In the genomic region with DNA sequence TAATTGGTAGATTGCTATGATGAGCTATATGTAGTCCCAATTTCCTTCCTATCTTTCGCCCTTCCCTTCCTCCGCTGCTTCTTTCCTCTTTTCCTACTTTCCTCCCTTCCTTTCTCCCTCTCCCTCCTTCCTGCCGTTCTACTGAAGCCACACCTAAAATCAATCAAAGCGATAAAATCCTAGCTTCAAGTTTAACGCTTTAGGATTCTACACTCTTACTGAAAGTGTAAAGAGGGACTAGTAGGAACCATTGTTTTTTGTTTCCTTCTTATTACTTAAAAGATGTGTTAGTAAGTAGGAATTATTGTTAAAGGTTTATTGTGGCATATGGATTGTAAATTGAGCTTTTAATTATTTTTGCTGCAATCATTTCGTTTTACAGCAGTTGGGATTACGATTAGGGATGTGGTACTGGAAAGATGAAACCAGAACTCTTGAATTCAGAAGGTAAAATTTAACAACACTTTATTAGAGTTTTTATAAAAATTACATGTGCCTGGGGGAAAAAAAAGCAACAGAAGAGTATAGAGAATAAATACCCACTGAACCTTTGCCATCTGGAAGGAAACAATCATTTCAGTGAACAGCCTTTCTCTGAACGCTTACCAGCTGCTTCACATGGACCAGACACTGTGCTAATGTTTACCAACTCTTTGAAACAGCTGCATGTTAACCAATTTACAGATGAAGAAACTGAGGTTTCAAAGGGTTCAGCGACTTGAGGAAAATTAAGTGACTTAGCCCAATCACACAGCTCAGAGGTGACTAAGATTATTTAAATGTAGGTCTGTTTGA, we compare ENCODE assay signal across 9 cellular contexts. TPM values are rescaled to one million over a fixed set of nuclear protein-coding genes. Genes with fewer than 3 reads are reported as not detected.
DNase-seq lines count a peak whose midpoint lies in the region; ATAC-seq and TF ChIP-seq lines count a peak whose summit lies in the region.
"Had no signal": no experiment of that assay in that cellular context is flagged by ENCODE, and none has a peak within 500 bp of the region (broad histone marks: within the 10 kb centered on the region; RNA-seq: fewer than 3 reads in every experiment).

No MANE protein-coding gene starts in this region.

- H3K4me3 Mint-ChIP-seq in glutamatergic neuron (ENCODE audit: unreplicated experiment), result peak overlapping the region; percentile 98

- H3K27me3 ChIP-seq in rectal smooth muscle tissue (ENCODE audit: control insufficient read depth, insufficient read depth, low read length), result no peaks in the 10 kb centered on the region
- H3K27me3 ChIP-seq: brain microvascular endothelial cell had no signal

- H3K9me3 Mint-ChIP-seq in glutamatergic neuron (ENCODE audit: unreplicated experiment), result peaks cover 6% of the 10 kb centered on the region

- TF ChIP-seq CTCF in glutamatergic neuron (IDR thresholded peaks at IDR 0.05; ENCODE audit: partially characterized antibody, unreplicated experiment), result no peak

- H3K9ac ChIP-seq in rectal smooth muscle tissue (ENCODE audit: low read length), result no peak overlapping the region

- H3K4me1 ChIP-seq in rectal smooth muscle tissue (ENCODE audit: control insufficient read depth, insufficient read depth, low read length), result peaks cover 2% of the 10 kb centered on the region

- no peak for ATAC-seq in GM18498 (IDR thresholded peaks at IDR 0.05; ENCODE audit: unreplicated experiment)
- ATAC-seq in HG03025 (IDR thresholded peaks at IDR 0.05; ENCODE audit: low FRiP score, unreplicated experiment), result no peak

- peak overlapping the region; percentile 40 for H3K27ac ChIP-seq in rectal smooth muscle tissue (ENCODE audit: low read depth, low read length)
- H3K27ac ChIP-seq: brain microvascular endothelial cell had no signal

- DNase-seq in NCI-H2081 (lab: John Stamatoyannopoulos, UW) (peak; percentile 7 to 63), NCI-H2081 treated with DMSO at 0.1 percent for 48 hours (lab: John Stamatoyannopoulos, UW) (no peak), NCI-H748 treated with DMSO at 0.1 percent for 48 hours (lab: John Stamatoyannopoulos, UW) (peak; percentile 60), glutamatergic neuron (no peak)
- DNase-seq in activated CD4-positive, CD25-positive, alpha-beta regulatory T cell (lab: John Stamatoyannopoulos, UW), result no peak
- DNase-seq: brain microvascular endothelial cell had no signal

- H3K27me3 Mint-ChIP-seq in glutamatergic neuron (ENCODE audit: unreplicated experiment), result peaks cover 8% of the 10 kb centered on the region

- H3K4me1 Mint-ChIP-seq in glutamatergic neuron (ENCODE audit: low read depth, unreplicated experiment), result peaks cover 13% of the 10 kb centered on the region

- peak overlapping the region; percentile 69 for H3K4me3 ChIP-seq in rectal smooth muscle tissue (ENCODE audit: low read length)

- no peaks in the 10 kb centered on the region for H3K36me3 ChIP-seq in rectal smooth muscle tissue (ENCODE audit: control insufficient read depth, insufficient read depth, low read length)
- H3K36me3 ChIP-seq: brain microvascular endothelial cell had no signal

- H3K36me3 Mint-ChIP-seq in glutamatergic neuron (ENCODE audit: unreplicated experiment), result no peaks in the 10 kb centered on the region

- H3K27ac Mint-ChIP-seq in glutamatergic neuron (ENCODE audit: unreplicated experiment), result peak overlapping the region; percentile 96

RNA-seq across cellular contexts. Expression of a gene that starts 1.0 kb away (rescaled TPM):
- total RNA-seq in glutamatergic neuron (ENCODE audit: unreplicated experiment), result 2.4 TPM

RNA-seq across cellular contexts. Expression of a gene that starts 10.2 kb away (rescaled TPM):
- 23.9 TPM for total RNA-seq in glutamatergic neuron (ENCODE audit: unreplicated experiment)

RNA-seq across cellular contexts. Expression of a gene that starts 46.2 kb away (rescaled TPM):
- total RNA-seq in glutamatergic neuron (ENCODE audit: unreplicated experiment), result 16.6 TPM

RNA-seq across cellular contexts. Expression of a gene that starts 47.1 kb away (rescaled TPM):
- total RNA-seq in glutamatergic neuron (ENCODE audit: unreplicated experiment), result 9.4 TPM

Comparison
In these comparisons a context has a peak if more than half of its experiments do, and no peak if none do; other contexts are left out.
1. DNase-seq: peak in NCI-H2081 (2 of 2) and NCI-H748 treated with DMSO at 0.1 percent for 48 hours (single experiment); none in NCI-H2081 treated with DMSO at 0.1 percent for 48 hours (single experiment), glutamatergic neuron (single experiment) and activated CD4-positive, CD25-positive, alpha-beta regulatory T cell (0 of 4).